Comparison of ENCODE assay signal across 7 cellular contexts in the genomic region with DNA sequence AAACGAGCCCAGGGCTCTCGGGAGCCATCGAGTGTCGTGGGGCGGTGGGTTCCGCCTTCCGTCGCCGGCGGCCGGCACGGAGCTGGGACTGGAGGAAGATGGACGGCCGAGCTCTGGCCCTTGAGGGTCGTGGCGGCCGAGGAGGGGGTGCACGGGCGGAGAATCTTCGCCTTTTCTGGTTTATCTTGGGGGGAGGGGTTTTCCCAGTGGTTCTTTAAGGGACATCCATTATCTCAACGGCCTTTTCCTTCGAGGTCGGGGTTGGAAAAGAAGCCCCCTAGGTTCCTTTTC.
A peak's percentile ranks its signal among the peaks of the same experiment; 100 is the strongest.
DNase-seq lines count a peak whose midpoint lies in the region; ATAC-seq and TF ChIP-seq lines count a peak whose summit lies in the region.

No MANE protein-coding gene starts in this region.

- H3K9me3 ChIP-seq in KOPT-K1 (ENCODE audit: insufficient read depth, low read length, poor library complexity, severe bottlenecking), result no peaks in the 10 kb centered on the region
- H3K9me3 ChIP-seq in muscle layer of colon (ENCODE audit: low read length), result no peaks in the 10 kb centered on the region

- ATAC-seq in GM19452 (IDR thresholded peaks at IDR 0.05; ENCODE audit: unreplicated experiment) (peak; percentile 19), GM19467 (IDR thresholded peaks at IDR 0.05; ENCODE audit: unreplicated experiment) (no peak)

- H3K36me3 ChIP-seq in KOPT-K1 (ENCODE audit: insufficient read depth, low read length) (peaks cover 41% of the 10 kb centered on the region), muscle layer of colon (ENCODE audit: insufficient read depth, low read length) (peaks cover 6% of the 10 kb centered on the region)

- H3K9ac ChIP-seq in muscle layer of colon (ENCODE audit: low read length), result peak overlapping the region; percentile 8

- peak overlapping the region; percentile 91 for H3K27ac ChIP-seq in KOPT-K1 (ENCODE audit: low read depth, low read length, poor library complexity, severe bottlenecking)
- peak overlapping the region; percentile 86 to 93 for H3K27ac ChIP-seq in coronary artery
- H3K27ac ChIP-seq in muscle layer of colon (ENCODE audit: low read depth, low read length), result peak overlapping the region; percentile 66

- H3K4me3 ChIP-seq in coronary artery, result peak overlapping the region; percentile 82
- peak overlapping the region; percentile 63 to 92 for H3K4me3 ChIP-seq in muscle layer of colon (ENCODE audit: low read depth in 1 of 2, low read length in 2 of 2)

- DNase-seq in coronary artery (ENCODE audit: low spot score), result no peak
- DNase-seq in NCI-H446 treated with DMSO at 0.1 percent for 48 hours (lab: John Stamatoyannopoulos, UW), result no peak
- DNase-seq in central memory CD4-positive, alpha-beta T cell, result no peak

- H3K27me3 ChIP-seq in muscle layer of colon (ENCODE audit: control insufficient read depth in 1 of 2, insufficient read depth in 2 of 2, low read length in 2 of 2), result no peaks in the 10 kb centered on the region

- H3K4me1 ChIP-seq in muscle layer of colon (ENCODE audit: insufficient read depth, low read length), result peaks cover 10% of the 10 kb centered on the region

- TF ChIP-seq CTCF in coronary artery (IDR thresholded peaks at IDR 0.05), result no peak
